In the genomic region with DNA sequence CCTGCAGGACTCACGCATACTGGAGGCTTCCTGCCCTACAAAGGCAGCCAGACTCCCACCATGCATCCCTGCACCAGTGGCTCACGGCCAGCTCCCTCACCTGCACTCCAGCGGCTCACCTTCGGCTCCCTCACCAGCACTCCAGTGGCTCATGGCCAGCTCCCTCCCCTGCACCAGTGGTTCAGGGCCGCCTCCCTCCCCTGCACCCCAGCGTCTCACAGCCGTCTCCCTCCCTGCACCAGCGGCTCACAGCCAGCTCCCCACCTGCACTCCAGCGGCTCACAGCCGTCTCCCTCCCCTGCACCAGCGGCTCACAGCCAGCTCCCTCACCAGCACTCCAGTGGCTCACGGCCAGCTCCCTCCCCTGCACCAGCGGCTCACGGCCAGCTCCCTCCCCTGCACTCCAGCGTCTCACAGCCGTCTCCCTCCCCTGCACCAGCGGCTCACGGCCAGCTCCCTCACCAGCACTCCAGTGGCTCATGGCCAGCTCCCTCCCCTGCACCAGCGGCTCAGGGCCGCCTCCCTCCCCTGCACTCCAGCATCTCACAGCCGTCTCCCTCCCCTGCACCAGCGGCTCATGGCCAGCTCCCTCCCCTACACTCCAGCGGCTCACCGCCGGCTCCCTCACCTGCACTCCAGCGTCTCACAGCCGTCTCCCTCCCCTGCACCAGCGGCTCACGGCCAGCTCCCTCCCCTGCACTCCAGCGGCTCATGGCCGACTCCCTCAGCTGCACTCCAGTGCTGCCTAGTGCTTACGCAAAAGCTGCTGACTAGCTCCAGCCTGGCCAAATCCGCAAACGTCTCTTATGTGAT, we compare ENCODE assay signal across 14 cellular contexts.
A peak's percentile ranks its signal among the peaks of the same experiment; 100 is the strongest.
DNase-seq lines count a peak whose midpoint lies in the region; ATAC-seq and TF ChIP-seq lines count a peak whose summit lies in the region.
"Had no signal": no experiment of that assay in that cellular context is flagged by ENCODE, and none has a peak within 500 bp of the region (broad histone marks: within the 10 kb centered on the region; RNA-seq: fewer than 3 reads in every experiment).

No MANE protein-coding gene starts in this region.

- peaks cover 30% of the 10 kb centered on the region for H3K4me1 Mint-ChIP-seq in activated CD8-positive, alpha-beta memory T cell treated with anti-CD3 and anti-CD28 coated beads, Interleukin-2, amount 10 ng/mL, durations not matched to agents 7 days and 5 days
- no peaks in the 10 kb centered on the region for H3K4me1 Mint-ChIP-seq in activated T-cell treated with anti-CD3 and anti-CD28 coated beads, Interleukin-2, amount 50 U/mL, for 72 hours (ENCODE audit: low read depth)

- no peaks in the 10 kb centered on the region for H3K36me3 ChIP-seq in prostate gland

- no peak for TF ChIP-seq POLR2A in prostate gland (IDR thresholded peaks at IDR 0.05)

- peak overlapping the region; percentile 86 for H3K27ac Mint-ChIP-seq in activated CD8-positive, alpha-beta memory T cell treated with anti-CD3 and anti-CD28 coated beads, Interleukin-2, amount 10 ng/mL, durations not matched to agents 7 days and 5 days
- no peak overlapping the region for H3K27ac Mint-ChIP-seq in activated T-cell treated with anti-CD3 and anti-CD28 coated beads, Interleukin-2, amount 50 U/mL, for 72 hours
- H3K27ac Mint-ChIP-seq: type B pancreatic cell had no signal

- no peak for TF ChIP-seq CTCF in prostate gland (IDR thresholded peaks at IDR 0.05)

- H3K27me3 Mint-ChIP-seq in activated CD8-positive, alpha-beta memory T cell treated with anti-CD3 and anti-CD28 coated beads, Interleukin-2, amount 10 ng/mL, durations not matched to agents 7 days and 5 days, result no peaks in the 10 kb centered on the region
- H3K27me3 Mint-ChIP-seq in activated T-cell treated with anti-CD3 and anti-CD28 coated beads, Interleukin-2, amount 50 U/mL, for 72 hours (ENCODE audit: low read depth), result no peaks in the 10 kb centered on the region

- no peak overlapping the region for H3K4me3 ChIP-seq in prostate gland

- no peaks in the 10 kb centered on the region for H3K36me3 Mint-ChIP-seq in activated CD8-positive, alpha-beta memory T cell treated with anti-CD3 and anti-CD28 coated beads, Interleukin-2, amount 10 ng/mL, durations not matched to agents 7 days and 5 days
- H3K36me3 Mint-ChIP-seq in activated T-cell treated with anti-CD3 and anti-CD28 coated beads, Interleukin-2, amount 50 U/mL, for 72 hours (ENCODE audit: insufficient read depth in 2 of 2), result no peaks in the 10 kb centered on the region

- no peak overlapping the region for H3K27ac ChIP-seq in prostate gland

- CTCF ChIA-PET in activated CD8-positive, alpha-beta memory T cell treated with anti-CD3 and anti-CD28 coated beads, Interleukin-2, amount 10 ng/mL, durations not matched to agents 7 days and 5 days (lab: Charles Lee), result interaction anchor here (1.0 to 2.4 kb wide), 2 partner anchors 15 to 78 kb away, joined by 4 to 7 read pairs; no protein-coding TSS in a partner anchor

- no peaks in the 10 kb centered on the region for H3K9me3 ChIP-seq in prostate gland

- intact Hi-C loops in prostate gland (cut with DNase I), result no loop called here
- intact Hi-C loops in posterior vena cava (cut with DNase I), result no loop called here

- H3K9me3 Mint-ChIP-seq in activated CD8-positive, alpha-beta memory T cell treated with anti-CD3 and anti-CD28 coated beads, Interleukin-2, amount 10 ng/mL, durations not matched to agents 7 days and 5 days (ENCODE audit: low read depth), result peaks cover 2% of the 10 kb centered on the region
- H3K9me3 Mint-ChIP-seq in activated T-cell treated with anti-CD3 and anti-CD28 coated beads, Interleukin-2, amount 50 U/mL, for 72 hours, result no peaks in the 10 kb centered on the region

- H3K4me1 ChIP-seq in prostate gland (replicated peaks), result no peaks in the 10 kb centered on the region

- H3K4me3 Mint-ChIP-seq in activated CD8-positive, alpha-beta memory T cell treated with anti-CD3 and anti-CD28 coated beads, Interleukin-2, amount 10 ng/mL, durations not matched to agents 7 days and 5 days, result peak overlapping the region; percentile 47
- H3K4me3 Mint-ChIP-seq in activated T-cell treated with anti-CD3 and anti-CD28 coated beads, Interleukin-2, amount 50 U/mL, for 72 hours, result peak overlapping the region; percentile 23 to 72
- H3K4me3 Mint-ChIP-seq: type B pancreatic cell had no signal

- ATAC-seq in activated CD8-positive, alpha-beta memory T cell treated with anti-CD3 and anti-CD28 coated beads, Interleukin-2, amount 10 ng/mL, durations not matched to agents 7 days and 5 days, result peak; percentile 59
- no peak for ATAC-seq in activated T-cell treated with anti-CD3 and anti-CD28 coated beads, Interleukin-2, amount 50 U/mL, for 72 hours (replicated peaks in 1 of 2)
- no peak for ATAC-seq in HG03469 (IDR thresholded peaks at IDR 0.05; ENCODE audit: unreplicated experiment)
- ATAC-seq: left colon had no signal

- H3K27me3 ChIP-seq in prostate gland (replicated peaks; ENCODE audit: insufficient read depth), result no peaks in the 10 kb centered on the region

- DNase-seq in activated CD8-positive, alpha-beta memory T cell treated with anti-CD3 and anti-CD28 coated beads, Interleukin-2, amount 10 ng/mL, durations not matched to agents 7 days and 5 days, result peak; percentile 56
- no peak for DNase-seq in activated CD8-positive, alpha-beta memory T cell treated with anti-CD3 and anti-CD28 coated beads for 24 hours
- peak; percentile 66 for DNase-seq in NCI-H1694 (lab: John Stamatoyannopoulos, UW)
- no peak for DNase-seq in activated T-cell treated with anti-CD3 and anti-CD28 coated beads, Interleukin-2, amount 50 U/mL, for 72 hours
- peak; percentile 39 for DNase-seq in prostate gland (ENCODE audit: low spot score)
- no peak for DNase-seq in kidney tubule cell (ENCODE audit: low spot score)
- no peak for DNase-seq in posterior vena cava (ENCODE audit: low spot score)
- DNase-seq: activated CD4-positive, alpha-beta T cell treated with anti-CD3 and anti-CD28 coated beads for 48 hours; effector CD8-positive, alpha-beta T cell; left colon; NCI-H226; SIG-M5 had no signal

- WGBS in prostate gland, result 41% methylated on average over 34 of the region's 34 CpGs

Comparison
In these comparisons a context has a peak if more than half of its experiments do, and no peak if none do; other contexts are left out.
1. DNase-seq: peak in activated CD8-positive, alpha-beta memory T cell treated with anti-CD3 and anti-CD28 coated beads, Interleukin-2, amount 10 ng/mL, durations not matched to agents 7 days and 5 days (single experiment), NCI-H1694 (single experiment) and prostate gland (single experiment); none in activated CD8-positive, alpha-beta memory T cell treated with anti-CD3 and anti-CD28 coated beads for 24 hours (single experiment), activated T-cell treated with anti-CD3 and anti-CD28 coated beads, Interleukin-2, amount 50 U/mL, for 72 hours (0 of 2), kidney tubule cell (single experiment) and posterior vena cava (single experiment).